15 cellular contexts compared by ENCODE assay signal in the genomic region with DNA sequence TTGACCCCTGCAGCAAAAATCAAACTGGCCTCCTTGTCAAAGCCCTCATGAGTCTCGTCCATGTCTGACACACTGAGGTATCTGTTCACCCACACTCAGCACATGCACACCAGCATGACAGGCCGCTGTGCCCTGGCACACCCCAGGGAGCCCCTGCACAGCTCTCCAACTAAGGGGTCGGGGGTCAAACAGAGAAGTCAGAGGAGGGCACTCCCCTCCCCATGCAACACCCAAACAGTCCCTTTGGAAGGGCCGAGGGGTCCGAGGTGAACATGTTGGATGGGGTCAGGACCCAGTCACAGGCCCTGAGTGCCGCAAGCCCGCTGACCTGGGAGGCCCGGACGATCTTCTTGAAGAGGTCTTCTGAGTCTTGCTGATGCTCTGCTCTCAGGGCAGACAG. TPM values are rescaled to one million over a fixed set of nuclear protein-coding genes. Genes with fewer than 3 reads are reported as not detected.
DNase-seq lines count a peak whose midpoint lies in the region; FAIRE-seq and TF ChIP-seq lines count a peak whose summit lies in the region.
"Had no signal": no experiment of that assay in that cellular context is flagged by ENCODE, and none has a peak within 500 bp of the region (broad histone marks: within the 10 kb centered on the region; RNA-seq: fewer than 3 reads in every experiment).

No MANE protein-coding gene starts in this region.

- peaks cover 64% of the 10 kb centered on the region for H3K4me1 Mint-ChIP-seq in activated naive CD4-positive, alpha-beta T cell treated with anti-CD3 and anti-CD28 coated beads, Interleukin-2, amount 10 ng/mL, durations not matched to agents 7 days and 5 days

- no peak for FAIRE-seq in GM12891 (lab: Jason Lieb, UNC)
- no peak for FAIRE-seq in H54 (lab: Jason Lieb, UNC)

- no peak overlapping the region for H3K4me3 ChIP-seq in neutrophil (ENCODE audit: low read depth in 1 of 2, low read length in 1 of 2)
- H3K4me3 ChIP-seq: gastroesophageal sphincter, thoracic aorta had no signal

- H3K36me3 Mint-ChIP-seq in activated naive CD4-positive, alpha-beta T cell treated with anti-CD3 and anti-CD28 coated beads, Interleukin-2, amount 10 ng/mL, durations not matched to agents 7 days and 5 days, result peaks cover 83% of the 10 kb centered on the region

- no peak overlapping the region for H3K4me3 Mint-ChIP-seq in activated naive CD4-positive, alpha-beta T cell treated with anti-CD3 and anti-CD28 coated beads, Interleukin-2, amount 10 ng/mL, durations not matched to agents 7 days and 5 days
- H3K4me3 Mint-ChIP-seq: T-helper 1 cell treated with Interleukin-12 subunit alpha and Interleukin-12 subunit beta and Interleukin-4 antibody, amounts not matched to agents 30 μg/mL and 1 μg/mL, for 36 hours had no signal

- H3K27ac ChIP-seq in angular gyrus (ENCODE audit: low read depth, low read length) (peak overlapping the region; percentile 93), neutrophil (peak overlapping the region; percentile 39)
- H3K27ac ChIP-seq: HL-60 had no signal

- CTCF ChIA-PET in activated naive CD4-positive, alpha-beta T cell treated with anti-CD3 and anti-CD28 coated beads, Interleukin-2, amount 10 ng/mL, durations not matched to agents 7 days and 5 days (lab: Charles Lee), result interaction anchor here (0.7 to 2.2 kb wide), 2 partner anchors 10 to 21 kb away, joined by 3 to 7 read pairs; no protein-coding TSS in a partner anchor

- peak overlapping the region; percentile 80 for H3K27ac Mint-ChIP-seq in activated naive CD4-positive, alpha-beta T cell treated with anti-CD3 and anti-CD28 coated beads, Interleukin-2, amount 10 ng/mL, durations not matched to agents 7 days and 5 days
- H3K27ac Mint-ChIP-seq: T-helper 1 cell treated with Interleukin-12 subunit alpha and Interleukin-12 subunit beta and Interleukin-4 antibody, amounts not matched to agents 30 μg/mL and 1 μg/mL, for 36 hours had no signal

- H3K36me3 ChIP-seq in neutrophil, result peaks cover 100% of the 10 kb centered on the region

- no peaks in the 10 kb centered on the region for H3K9me3 ChIP-seq in neutrophil
- H3K9me3 ChIP-seq: gastroesophageal sphincter, thoracic aorta had no signal

- H3K4me1 ChIP-seq in neutrophil (ENCODE audit: control insufficient read depth in 1 of 2, insufficient read depth in 1 of 2, low read depth in 1 of 2, low read length in 1 of 2), result no peaks in the 10 kb centered on the region

- H3K27me3 Mint-ChIP-seq in activated naive CD4-positive, alpha-beta T cell treated with anti-CD3 and anti-CD28 coated beads, Interleukin-2, amount 10 ng/mL, durations not matched to agents 7 days and 5 days, result no peaks in the 10 kb centered on the region

- TF ChIP-seq POLR2A in GM12891 (IDR thresholded peaks at IDR 0.05; ENCODE audit: low read depth, low read length) (no peak), H54 (IDR thresholded peaks at IDR 0.05; ENCODE audit: low read depth, low read length) (no peak)

- no peaks in the 10 kb centered on the region for H3K27me3 ChIP-seq in neutrophil
- H3K27me3 ChIP-seq: gastroesophageal sphincter had no signal

- DNase-seq in activated naive CD4-positive, alpha-beta T cell treated with anti-CD3 and anti-CD28 coated beads, Interleukin-2, amount 10 ng/mL, durations not matched to agents 7 days and 5 days, result no peak
- no peak for DNase-seq in activated naive CD4-positive, alpha-beta T cell treated with anti-CD3 and anti-CD28 coated beads, Interleukin-2, amount 50 U/mL, for 16 hours
- DNase-seq in GM12891 (ENCODE audit: insufficient read length, low spot score), result no peak
- no peak for DNase-seq in SHP77 treated with DMSO at 0.1 percent for 48 hours (lab: John Stamatoyannopoulos, UW)
- no peak for DNase-seq in H54 (ENCODE audit: insufficient read length, low spot score)
- DNase-seq in activated gamma-delta T cell treated with Interleukin-2 at 50 U/mL for 16 hours, result no peak
- DNase-seq: DMS79, left colon, NCI-H1436 treated with DMSO at 0.1 percent for 48 hours had no signal

- no peaks in the 10 kb centered on the region for H3K9me3 Mint-ChIP-seq in activated naive CD4-positive, alpha-beta T cell treated with anti-CD3 and anti-CD28 coated beads, Interleukin-2, amount 10 ng/mL, durations not matched to agents 7 days and 5 days
- H3K9me3 Mint-ChIP-seq: T-helper 1 cell treated with Interleukin-12 subunit alpha and Interleukin-12 subunit beta and Interleukin-4 antibody, amounts not matched to agents 30 μg/mL and 1 μg/mL, for 36 hours had no signal

- no peak for TF ChIP-seq CTCF in neutrophil (IDR thresholded peaks at IDR 0.05)

TF ChIP-seq in GM12891, 5 proteins besides CTCF, POLR2A, EP300 and RAD21:
- TF ChIP-seq POU2F2 (IDR thresholded peaks at IDR 0.05; ENCODE audit: low read depth, low read length) (peak; percentile 43; the same call in 1 of the 2 replicates), POLR2AphosphoS5 (IDR thresholded peaks at IDR 0.05; ENCODE audit: low read depth, low read length) (no peak)

RNA-seq across cellular contexts. Expression of a gene that starts 14.6 kb away (rescaled TPM):
- polyA plus RNA-seq in GM12891 (2012; ENCODE audit: low read depth, missing spikeins), result 42.1 TPM

RNA-seq across cellular contexts. Expression of a gene that starts 35.4 kb away (rescaled TPM):
- polyA plus RNA-seq in GM12891 (2012; ENCODE audit: low read depth, missing spikeins), result 26.0 TPM

RNA-seq across cellular contexts. Expression of a gene that starts 40.4 kb away (rescaled TPM):
- polyA plus RNA-seq in GM12891 (2012; ENCODE audit: low read depth, missing spikeins), result 30.2 TPM

RNA-seq across cellular contexts. Expression of a gene that starts 52.8 kb away (rescaled TPM):
- 6.6 TPM for polyA plus RNA-seq in GM12891 (2012; ENCODE audit: low read depth, missing spikeins)

RNA-seq across cellular contexts. Expression of a gene that starts 59.4 kb away (rescaled TPM):
- polyA plus RNA-seq in GM12891 (2012; ENCODE audit: low read depth, missing spikeins), result 74.5 TPM
